ENCODE assay signal across 1 cellular context in genomic region chr11:77590194-77590591, GRCh38.
TF ChIP-seq lines count a peak whose summit lies in the region.

No MANE protein-coding gene starts in this region.

TF ChIP-seq in HepG2, 621 proteins besides CTCF, POLR2A, EP300 and RAD21 (continued from another document and continues in another):
- TF ChIP-seq ZNF800 (CRISPR knock-in tag; IDR thresholded peaks at IDR 0.05) (peak; percentile 3; the same call in 1 of the 2 replicates), ZEB1 (IDR thresholded peaks at IDR 0.05; ENCODE audit: insufficient replicate concordance, low read depth) (peak; percentile 40), FOXJ3 (CRISPR knock-in tag; IDR thresholded peaks at IDR 0.05; ENCODE audit: borderline replicate concordance) (0 out of 2 replicates have a peak, but pooled peaks have one; percentile 1), ZNF780A (CRISPR knock-in tag; IDR thresholded peaks at IDR 0.05) (peak; percentile 12), NRL (CRISPR knock-in tag; IDR thresholded peaks at IDR 0.05; ENCODE audit: borderline replicate concordance) (0 out of 2 replicates have a peak, but pooled peaks have one; percentile 59), KDM5A (IDR thresholded peaks at IDR 0.05; ENCODE audit: borderline replicate concordance, low read length) (peak; percentile 21; the same call in 1 of the 2 replicates), ZNF788 (CRISPR knock-in tag; IDR thresholded peaks at IDR 0.05; ENCODE audit: borderline replicate concordance) (peak; percentile 1; the same call in 1 of the 2 replicates), THYN1 (CRISPR knock-in tag; IDR thresholded peaks at IDR 0.05; ENCODE audit: borderline replicate concordance, low read depth) (no peak), ZNF619 (CRISPR knock-in tag; IDR thresholded peaks at IDR 0.05) (0 out of 2 replicates have a peak, but pooled peaks have one; percentile 53), ZBTB21 (CRISPR knock-in tag; IDR thresholded peaks at IDR 0.05) (no peak), ZNF296 (CRISPR knock-in tag; conservative IDR thresholded peaks at IDR 0.05) (peak; percentile 81), ARID2 (CRISPR knock-in tag; IDR thresholded peaks at IDR 0.05; ENCODE audit: borderline replicate concordance) (peak; percentile 17; the same call in 1 of the 2 replicates), ZNF878 (CRISPR knock-in tag; IDR thresholded peaks at IDR 0.05) (no peak), ZSCAN12 (CRISPR knock-in tag; IDR thresholded peaks at IDR 0.05) (no peak), KDM5B (CRISPR knock-in tag; IDR thresholded peaks at IDR 0.05; ENCODE audit: borderline replicate concordance) (0 out of 2 replicates have a peak, but pooled peaks have one; percentile 27), DNMT3B (CRISPR knock-in tag; conservative IDR thresholded peaks at IDR 0.05) (no peak), KDM4B (CRISPR knock-in tag; IDR thresholded peaks at IDR 0.05) (0 out of 2 replicates have a peak, but pooled peaks have one; percentile 6), KMT2B (CRISPR knock-in tag; IDR thresholded peaks at IDR 0.05) (no peak; the same call in 1 of the 2 replicates), POGK (CRISPR knock-in tag; conservative IDR thresholded peaks at IDR 0.05) (0 out of 2 replicates have a peak, but pooled peaks have one; percentile 7), ZGPAT (CRISPR knock-in tag; IDR thresholded peaks at IDR 0.05) (peak; percentile 15; the same call in 1 of the 2 replicates), ZFP90 (CRISPR knock-in tag; IDR thresholded peaks at IDR 0.05; ENCODE audit: borderline replicate concordance) (0 out of 2 replicates have a peak, but pooled peaks have one; percentile 12), KMT2A (CRISPR knock-in tag; IDR thresholded peaks at IDR 0.05) (peak; percentile 88; the same call in 1 of the 2 replicates), SALL1 (CRISPR knock-in tag; IDR thresholded peaks at IDR 0.05) (peak; percentile 70), ZNF605 (CRISPR knock-in tag; IDR thresholded peaks at IDR 0.05) (peak; percentile 77; the same call in 1 of the 2 replicates), ZNF292 (CRISPR knock-in tag; IDR thresholded peaks at IDR 0.05; ENCODE audit: borderline replicate concordance, low read depth) (peak; percentile 96), HOXD1 (CRISPR knock-in tag; IDR thresholded peaks at IDR 0.05) (peak; percentile 60; the same call in 1 of the 2 replicates), ARID3A (IDR thresholded peaks at IDR 0.05; ENCODE audit: low read depth, low read length) (no peak), ZNF737 (CRISPR knock-in tag; IDR thresholded peaks at IDR 0.05; ENCODE audit: borderline replicate concordance) (peak; percentile 73; the same call in 1 of the 2 replicates)
- TF ChIP-seq, protein P1, sequence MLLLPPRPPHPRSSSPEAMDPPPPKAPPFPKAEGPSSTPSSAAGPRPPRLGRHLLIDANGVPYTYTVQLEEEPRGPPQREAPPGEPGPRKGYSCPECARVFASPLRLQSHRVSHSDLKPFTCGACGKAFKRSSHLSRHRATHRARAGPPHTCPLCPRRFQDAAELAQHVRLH (CRISPR knock-in tag; IDR thresholded peaks at IDR 0.05; ENCODE audit: borderline replicate concordance, low read depth) = 0 out of 2 replicates have a peak, but pooled peaks have one; percentile 10
- TF ChIP-seq, protein P2, sequence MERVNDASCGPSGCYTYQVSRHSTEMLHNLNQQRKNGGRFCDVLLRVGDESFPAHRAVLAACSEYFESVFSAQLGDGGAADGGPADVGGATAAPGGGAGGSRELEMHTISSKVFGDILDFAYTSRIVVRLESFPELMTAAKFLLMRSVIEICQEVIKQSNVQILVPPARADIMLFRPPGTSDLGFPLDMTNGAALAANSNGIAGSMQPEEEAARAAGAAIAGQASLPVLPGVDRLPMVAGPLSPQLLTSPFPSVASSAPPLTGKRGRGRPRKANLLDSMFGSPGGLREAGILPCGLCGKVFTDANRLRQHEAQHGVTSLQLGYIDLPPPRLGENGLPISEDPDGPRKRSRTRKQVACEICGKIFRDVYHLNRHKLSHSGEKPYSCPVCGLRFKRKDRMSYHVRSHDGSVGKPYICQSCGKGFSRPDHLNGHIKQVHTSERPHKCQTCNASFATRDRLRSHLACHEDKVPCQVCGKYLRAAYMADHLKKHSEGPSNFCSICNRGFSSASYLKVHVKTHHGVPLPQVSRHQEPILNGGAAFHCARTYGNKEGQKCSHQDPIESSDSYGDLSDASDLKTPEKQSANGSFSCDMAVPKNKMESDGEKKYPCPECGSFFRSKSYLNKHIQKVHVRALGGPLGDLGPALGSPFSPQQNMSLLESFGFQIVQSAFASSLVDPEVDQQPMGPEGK (CRISPR knock-in tag; IDR thresholded peaks at IDR 0.05) = peak; percentile 58
- TF ChIP-seq, protein P3, sequence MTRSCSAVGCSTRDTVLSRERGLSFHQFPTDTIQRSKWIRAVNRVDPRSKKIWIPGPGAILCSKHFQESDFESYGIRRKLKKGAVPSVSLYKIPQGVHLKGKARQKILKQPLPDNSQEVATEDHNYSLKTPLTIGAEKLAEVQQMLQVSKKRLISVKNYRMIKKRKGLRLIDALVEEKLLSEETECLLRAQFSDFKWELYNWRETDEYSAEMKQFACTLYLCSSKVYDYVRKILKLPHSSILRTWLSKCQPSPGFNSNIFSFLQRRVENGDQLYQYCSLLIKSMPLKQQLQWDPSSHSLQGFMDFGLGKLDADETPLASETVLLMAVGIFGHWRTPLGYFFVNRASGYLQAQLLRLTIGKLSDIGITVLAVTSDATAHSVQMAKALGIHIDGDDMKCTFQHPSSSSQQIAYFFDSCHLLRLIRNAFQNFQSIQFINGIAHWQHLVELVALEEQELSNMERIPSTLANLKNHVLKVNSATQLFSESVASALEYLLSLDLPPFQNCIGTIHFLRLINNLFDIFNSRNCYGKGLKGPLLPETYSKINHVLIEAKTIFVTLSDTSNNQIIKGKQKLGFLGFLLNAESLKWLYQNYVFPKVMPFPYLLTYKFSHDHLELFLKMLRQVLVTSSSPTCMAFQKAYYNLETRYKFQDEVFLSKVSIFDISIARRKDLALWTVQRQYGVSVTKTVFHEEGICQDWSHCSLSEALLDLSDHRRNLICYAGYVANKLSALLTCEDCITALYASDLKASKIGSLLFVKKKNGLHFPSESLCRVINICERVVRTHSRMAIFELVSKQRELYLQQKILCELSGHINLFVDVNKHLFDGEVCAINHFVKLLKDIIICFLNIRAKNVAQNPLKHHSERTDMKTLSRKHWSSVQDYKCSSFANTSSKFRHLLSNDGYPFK (CRISPR knock-in tag; IDR thresholded peaks at IDR 0.05; ENCODE audit: borderline replicate concordance) = 0 out of 2 replicates have a peak, but pooled peaks have one; percentile 38
- TF ChIP-seq, protein P4, sequence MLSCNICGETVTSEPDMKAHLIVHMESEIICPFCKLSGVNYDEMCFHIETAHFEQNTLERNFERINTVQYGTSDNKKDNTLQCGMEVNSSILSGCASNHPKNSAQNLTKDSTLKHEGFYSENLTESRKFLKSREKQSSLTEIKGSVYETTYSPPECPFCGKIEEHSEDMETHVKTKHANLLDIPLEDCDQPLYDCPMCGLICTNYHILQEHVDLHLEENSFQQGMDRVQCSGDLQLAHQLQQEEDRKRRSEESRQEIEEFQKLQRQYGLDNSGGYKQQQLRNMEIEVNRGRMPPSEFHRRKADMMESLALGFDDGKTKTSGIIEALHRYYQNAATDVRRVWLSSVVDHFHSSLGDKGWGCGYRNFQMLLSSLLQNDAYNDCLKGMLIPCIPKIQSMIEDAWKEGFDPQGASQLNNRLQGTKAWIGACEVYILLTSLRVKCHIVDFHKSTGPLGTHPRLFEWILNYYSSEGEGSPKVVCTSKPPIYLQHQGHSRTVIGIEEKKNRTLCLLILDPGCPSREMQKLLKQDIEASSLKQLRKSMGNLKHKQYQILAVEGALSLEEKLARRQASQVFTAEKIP (CRISPR knock-in tag; IDR thresholded peaks at IDR 0.05; ENCODE audit: borderline replicate concordance) = no peak
- TF ChIP-seq, protein P5, sequence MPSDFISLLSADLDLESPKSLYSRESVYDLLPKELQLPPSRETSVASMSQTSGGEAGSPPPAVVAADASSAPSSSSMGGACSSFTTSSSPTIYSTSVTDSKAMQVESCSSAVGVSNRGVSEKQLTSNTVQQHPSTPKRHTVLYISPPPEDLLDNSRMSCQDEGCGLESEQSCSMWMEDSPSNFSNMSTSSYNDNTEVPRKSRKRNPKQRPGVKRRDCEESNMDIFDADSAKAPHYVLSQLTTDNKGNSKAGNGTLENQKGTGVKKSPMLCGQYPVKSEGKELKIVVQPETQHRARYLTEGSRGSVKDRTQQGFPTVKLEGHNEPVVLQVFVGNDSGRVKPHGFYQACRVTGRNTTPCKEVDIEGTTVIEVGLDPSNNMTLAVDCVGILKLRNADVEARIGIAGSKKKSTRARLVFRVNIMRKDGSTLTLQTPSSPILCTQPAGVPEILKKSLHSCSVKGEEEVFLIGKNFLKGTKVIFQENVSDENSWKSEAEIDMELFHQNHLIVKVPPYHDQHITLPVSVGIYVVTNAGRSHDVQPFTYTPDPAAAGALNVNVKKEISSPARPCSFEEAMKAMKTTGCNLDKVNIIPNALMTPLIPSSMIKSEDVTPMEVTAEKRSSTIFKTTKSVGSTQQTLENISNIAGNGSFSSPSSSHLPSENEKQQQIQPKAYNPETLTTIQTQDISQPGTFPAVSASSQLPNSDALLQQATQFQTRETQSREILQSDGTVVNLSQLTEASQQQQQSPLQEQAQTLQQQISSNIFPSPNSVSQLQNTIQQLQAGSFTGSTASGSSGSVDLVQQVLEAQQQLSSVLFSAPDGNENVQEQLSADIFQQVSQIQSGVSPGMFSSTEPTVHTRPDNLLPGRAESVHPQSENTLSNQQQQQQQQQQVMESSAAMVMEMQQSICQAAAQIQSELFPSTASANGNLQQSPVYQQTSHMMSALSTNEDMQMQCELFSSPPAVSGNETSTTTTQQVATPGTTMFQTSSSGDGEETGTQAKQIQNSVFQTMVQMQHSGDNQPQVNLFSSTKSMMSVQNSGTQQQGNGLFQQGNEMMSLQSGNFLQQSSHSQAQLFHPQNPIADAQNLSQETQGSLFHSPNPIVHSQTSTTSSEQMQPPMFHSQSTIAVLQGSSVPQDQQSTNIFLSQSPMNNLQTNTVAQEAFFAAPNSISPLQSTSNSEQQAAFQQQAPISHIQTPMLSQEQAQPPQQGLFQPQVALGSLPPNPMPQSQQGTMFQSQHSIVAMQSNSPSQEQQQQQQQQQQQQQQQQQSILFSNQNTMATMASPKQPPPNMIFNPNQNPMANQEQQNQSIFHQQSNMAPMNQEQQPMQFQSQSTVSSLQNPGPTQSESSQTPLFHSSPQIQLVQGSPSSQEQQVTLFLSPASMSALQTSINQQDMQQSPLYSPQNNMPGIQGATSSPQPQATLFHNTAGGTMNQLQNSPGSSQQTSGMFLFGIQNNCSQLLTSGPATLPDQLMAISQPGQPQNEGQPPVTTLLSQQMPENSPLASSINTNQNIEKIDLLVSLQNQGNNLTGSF (CRISPR knock-in tag; IDR thresholded peaks at IDR 0.05) = 0 out of 2 replicates have a peak, but pooled peaks have one; percentile 15
- TF ChIP-seq, protein P6, sequence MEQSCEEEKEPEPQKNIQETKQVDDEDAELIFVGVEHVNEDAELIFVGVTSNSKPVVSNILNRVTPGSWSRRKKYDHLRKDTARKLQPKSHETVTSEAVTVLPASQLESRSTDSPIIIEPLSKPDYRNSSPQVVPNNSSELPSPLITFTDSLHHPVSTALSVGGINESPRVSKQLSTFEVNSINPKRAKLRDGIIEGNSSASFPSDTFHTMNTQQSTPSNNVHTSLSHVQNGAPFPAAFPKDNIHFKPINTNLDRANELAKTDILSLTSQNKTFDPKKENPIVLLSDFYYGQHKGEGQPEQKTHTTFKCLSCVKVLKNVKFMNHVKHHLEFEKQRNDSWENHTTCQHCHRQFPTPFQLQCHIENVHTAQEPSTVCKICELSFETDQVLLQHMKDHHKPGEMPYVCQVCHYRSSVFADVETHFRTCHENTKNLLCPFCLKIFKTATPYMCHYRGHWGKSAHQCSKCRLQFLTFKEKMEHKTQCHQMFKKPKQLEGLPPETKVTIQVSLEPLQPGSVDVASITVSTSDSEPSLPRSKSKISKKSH (CRISPR knock-in tag; IDR thresholded peaks at IDR 0.05; ENCODE audit: borderline replicate concordance) = 0 out of 2 replicates have a peak, but pooled peaks have one; percentile 76
